In genomic region chr9:135085830-135086546, GRCh38 we compare ENCODE assay signal across 8 cellular contexts. TPM values are rescaled to one million over a fixed set of nuclear protein-coding genes. Genes with fewer than 3 reads are reported as not detected.
DNase-seq lines count a peak whose midpoint lies in the region; ATAC-seq and TF ChIP-seq lines count a peak whose summit lies in the region.

No MANE protein-coding gene starts in this region.

- H3K4me3 ChIP-seq in HFF-Myc (replicated peaks; ENCODE audit: low read depth, low read length) (no peak overlapping the region), Panc1 (ENCODE audit: low read depth in 2 of 2, low read length in 2 of 2) (no peak overlapping the region), breast epithelium (peak overlapping the region; percentile 31 to 72 (median 49)), spleen (peak overlapping the region in 6 of 8 donors; percentile 3 to 61 (median 24))

- H3K27me3 ChIP-seq in Panc1 (ENCODE audit: control insufficient read depth, insufficient read depth, low read length), result peaks cover 2% of the 10 kb centered on the region; the same call in 1 of the 2 replicates
- H3K27me3 ChIP-seq in breast epithelium, result peaks cover 0 to 29% of the 10 kb centered on the region in 2 donors
- peaks cover 3 to 77% (median 39%) of the 10 kb centered on the region in 7 donors for H3K27me3 ChIP-seq in spleen (replicated peaks in 1 of 7)

- in situ Hi-C loops in Panc1 (cut with HindIII; ENCODE audit: low pct_unique_long_range_greater_than_20kb, low sequenced_read_pairs), result no loop called here

- CTCF ChIA-PET in Panc1 (lab: Charles Lee), result interaction anchor here (0.6 kb wide), 2 partner anchors 10 to 294 kb away, joined by 3 read pairs; no protein-coding TSS in a partner anchor

- peaks cover 50% of the 10 kb centered on the region for H3K27me3 Mint-ChIP-seq in stimulated activated memory B cell treated with anti-CD40 and anti-IgM and Interleukin-4, amounts not matched to agents 10 μg/mL and 1 μg/mL and 100 μg/mL, for 72 hours

- H3K36me3 Mint-ChIP-seq in stimulated activated memory B cell treated with anti-CD40 and anti-IgM and Interleukin-4, amounts not matched to agents 10 μg/mL and 1 μg/mL and 100 μg/mL, for 72 hours, result no peaks in the 10 kb centered on the region

- peak; percentile 87 for TF ChIP-seq CTCF in HFF-Myc (IDR thresholded peaks at IDR 0.05; ENCODE audit: low read depth, low read length, missing control alignments)
- TF ChIP-seq CTCF in Panc1 (IDR thresholded peaks at IDR 0.05), result peak; percentile 84
- TF ChIP-seq CTCF in breast epithelium (IDR thresholded peaks at IDR 0.05), result peak; percentile 78 to 97 (median 96)
- TF ChIP-seq CTCF in spleen (IDR thresholded peaks at IDR 0.05 in 8 of 11, conservative IDR thresholded peaks at IDR 0.05 in 3 of 11), result peak; percentile 49 to 89 (median 83)

- peaks cover 5% of the 10 kb centered on the region for H3K4me1 Mint-ChIP-seq in stimulated activated memory B cell treated with anti-CD40 and anti-IgM and Interleukin-4, amounts not matched to agents 10 μg/mL and 1 μg/mL and 100 μg/mL, for 72 hours

- DNase-seq in COLO668 (lab: John Stamatoyannopoulos, UW; ENCODE audit: unreplicated experiment) (peak; percentile 49), HFF-Myc (ENCODE audit: extremely low read depth, low read depth) (no peak), Panc1 (ENCODE audit: low read depth, low spot score) (peak; percentile 2), breast epithelium (ENCODE audit: low spot score in 2 of 2) (peak; percentile 64 to 81), islet precursor cell (peak; percentile 94), spleen (peak; percentile 82)

- no peaks in the 10 kb centered on the region for H3K4me1 ChIP-seq in Panc1 (ENCODE audit: control insufficient read depth, insufficient read depth, low read length)
- peaks cover 0 to 11% of the 10 kb centered on the region in 2 donors for H3K4me1 ChIP-seq in breast epithelium
- H3K4me1 ChIP-seq in spleen, result peaks cover 13 to 54% (median 33%) of the 10 kb centered on the region in 6 donors

- no peak overlapping the region for H3K27ac ChIP-seq in Panc1 (ENCODE audit: low read length)
- no peak overlapping the region for H3K27ac ChIP-seq in breast epithelium
- H3K27ac ChIP-seq in spleen, result peak overlapping the region in 5 of 8 donors; percentile 18 to 66 (median 54)

- no peak overlapping the region for H3K4me3 Mint-ChIP-seq in stimulated activated memory B cell treated with anti-CD40 and anti-IgM and Interleukin-4, amounts not matched to agents 10 μg/mL and 1 μg/mL and 100 μg/mL, for 72 hours

- H3K27ac Mint-ChIP-seq in stimulated activated memory B cell treated with anti-CD40 and anti-IgM and Interleukin-4, amounts not matched to agents 10 μg/mL and 1 μg/mL and 100 μg/mL, for 72 hours, result no peak overlapping the region

- no peaks in the 10 kb centered on the region for H3K9me3 Mint-ChIP-seq in stimulated activated memory B cell treated with anti-CD40 and anti-IgM and Interleukin-4, amounts not matched to agents 10 μg/mL and 1 μg/mL and 100 μg/mL, for 72 hours

- no TSS peak for BruUV-seq in Panc1 (replicated peaks; lab: Mats Ljungman, UMichigan)

- no peaks in the 10 kb centered on the region for H3K36me3 ChIP-seq in Panc1 (ENCODE audit: control insufficient read depth, insufficient read depth, low read length)
- H3K36me3 ChIP-seq in breast epithelium, result no peaks in the 10 kb centered on the region
- H3K36me3 ChIP-seq in spleen, result peaks cover 0 to 9% (median 0%) of the 10 kb centered on the region in 6 donors

- POLR2A ChIA-PET in Panc1 (lab: Charles Lee), result no interaction called here

- intact Hi-C loops in Panc1 (cut with micrococcal nuclease; ENCODE audit: unreplicated experiment) (loop anchor here (1.0 to 5.0 kb wide), 2 partner anchors 256 to 326 kb away; no protein-coding TSS in a partner anchor), breast epithelium (cut with DNase I; ENCODE audit: low total_unique reads) (loop anchor here (10.0 kb wide), 1 partner anchor 319 kb away; no protein-coding TSS in a partner anchor), spleen (cut with DNase I; ENCODE audit: low total_unique reads) (loop anchor here (5.0 kb wide), 2 partner anchors 256 to 326 kb away; no protein-coding TSS in a partner anchor)

- WGBS in spleen, 5 donors, result 11 to 28% (median 14%) methylated on average over 21 to 30 of the region's 30 CpGs

- peak; percentile 66; the same call in 1 of the 2 replicates for ATAC-seq in Panc1
- ATAC-seq in GM21737 (IDR thresholded peaks at IDR 0.05; ENCODE audit: unreplicated experiment), result no peak
- no peak for ATAC-seq in stimulated activated memory B cell treated with anti-CD40 and anti-IgM and Interleukin-4, amounts not matched to agents 10 μg/mL and 1 μg/mL and 100 μg/mL, for 72 hours

- TF ChIP-seq POLR2A in breast epithelium (IDR thresholded peaks at IDR 0.05) (no peak), spleen (IDR thresholded peaks at IDR 0.05) (no peak)

- H3K9me3 ChIP-seq in Panc1 (ENCODE audit: control insufficient read depth, insufficient read depth, low read depth, low read length) (no peaks in the 10 kb centered on the region), breast epithelium (no peaks in the 10 kb centered on the region), spleen (no peaks in the 10 kb centered on the region)

RNA-seq across cellular contexts. Expression of gene OLFM1, which starts 1.5 kb away (rescaled TPM):
- total RNA-seq in Panc1 (2021; ENCODE audit: unreplicated experiment) (0.39 TPM), breast epithelium (10 to 100 TPM; 17.4 to 25.2 (median 22.1) TPM), spleen (100 to 1,000 TPM in 1 of 7 donors, 10 to 100 TPM in 6; 40.9 to 109 (median 47.1) TPM)
- polyA plus RNA-seq in Panc1 (2012; ENCODE audit: insufficient read length), result 0.88 TPM
- polyA plus RNA-seq in spleen, result 10 to 100 TPM in 2 of 3 donors, 1 to 10 TPM in 1; 5.9 to 22.3 (median 16.8) TPM

Comparison
In these comparisons a context has a peak if more than half of its experiments do, and no peak if none do; other contexts are left out.
1. H3K4me3 ChIP-seq: peak in breast epithelium (3 of 3) and spleen (6 of 8); none in HFF-Myc (single experiment) and Panc1 (0 of 2).
2. H3K27ac ChIP-seq: peak in spleen (5 of 8); none in Panc1 (single experiment) and breast epithelium (0 of 2).
3. RNA of gene OLFM1, which starts 1.5 kb away (total RNA-seq): 40.9 to 109 TPM in spleen and 17.4 to 25.2 TPM in breast epithelium; 0.39 TPM in Panc1 (single experiment); every median in the first group is over 10 times any median in the second.
4. Peak in every context shown above with its lines, with median percentiles within 50 percentile points of each other: CTCF ChIP-seq.